In the genomic region with DNA sequence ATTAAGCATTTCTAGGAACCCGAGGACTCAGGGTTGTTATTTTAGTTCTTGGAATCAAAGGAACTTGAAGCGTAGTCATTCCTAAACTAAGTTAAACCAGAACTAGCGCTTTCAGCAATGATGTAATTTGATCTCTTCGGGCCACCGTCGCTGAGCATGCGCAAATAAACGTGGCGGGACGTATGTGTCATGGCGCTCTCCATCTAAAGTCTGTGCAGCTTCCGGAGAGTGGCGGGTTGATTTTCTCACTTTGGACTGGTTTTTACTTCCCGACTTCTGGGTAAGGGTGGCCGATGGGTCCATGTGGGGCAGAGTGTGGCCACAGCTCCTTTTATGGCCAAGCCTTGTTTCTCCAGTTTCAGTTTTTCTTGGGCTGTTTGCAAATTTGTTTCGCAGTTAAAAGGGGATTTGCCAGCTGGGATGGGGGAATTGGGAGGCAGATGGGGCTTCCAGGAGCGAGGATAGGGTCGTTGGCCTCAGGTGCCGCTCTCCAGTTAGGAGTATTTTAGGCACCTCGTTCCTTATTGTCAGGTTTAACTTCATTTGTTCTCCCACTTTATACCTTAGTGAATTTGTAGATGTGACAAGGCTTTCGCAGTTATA, we compare ENCODE assay signal across 8 cellular contexts. TPM values are rescaled to one million over a fixed set of nuclear protein-coding genes. Genes with fewer than 3 reads are reported as not detected.
DNase-seq lines count a peak whose midpoint lies in the region; ATAC-seq and TF ChIP-seq lines count a peak whose summit lies in the region.

CDKAL1 (plus strand) TSS at position 163 of the 603 bp plus-strand sequence. CDS start 11,894 bp downstream, outside the sequence.

- H3K4me3 Mint-ChIP-seq in activated T-helper 2 cell treated with anti-CD3 and anti-CD28 coated beads, Interferon-gamma antibody, Interleukin-2, Interleukin-4, amounts not matched to agents 10 μg/mL and 5 μg/mL and 100 μg/mL, durations not matched to agents 14 hours and 24 hours and 36 hours (ENCODE audit: low read depth): peak within 1 kb of the TSS; percentile 93
- peak within 1 kb of the TSS; percentile 92 to 100 (median 99) for H3K4me3 Mint-ChIP-seq in nephron
- H3K4me3 Mint-ChIP-seq in stimulated activated naive CD8-positive, alpha-beta T cell treated with anti-CD3 and anti-CD28 coated beads, Interleukin-15, Interleukin-2, amounts not matched to agents 100 ng/mL and 50 ng/mL, for 24 hours: peak within 1 kb of the TSS; percentile 98

- H3K9me3 ChIP-seq in RWPE2 (ENCODE audit: severe bottlenecking): no peaks in the 10 kb centered on the region

- H3K27me3 Mint-ChIP-seq in activated T-helper 2 cell treated with anti-CD3 and anti-CD28 coated beads, Interferon-gamma antibody, Interleukin-2, Interleukin-4, amounts not matched to agents 10 μg/mL and 5 μg/mL and 100 μg/mL, durations not matched to agents 14 hours and 24 hours and 36 hours (ENCODE audit: low read depth): no peaks in the 10 kb centered on the region
- no peaks in the 10 kb centered on the region for H3K27me3 Mint-ChIP-seq in nephron (ENCODE audit: low read depth)
- H3K27me3 Mint-ChIP-seq in stimulated activated naive CD8-positive, alpha-beta T cell treated with anti-CD3 and anti-CD28 coated beads, Interleukin-15, Interleukin-2, amounts not matched to agents 100 ng/mL and 50 ng/mL, for 24 hours: no peaks in the 10 kb centered on the region

- H3K4me3 ChIP-seq in RWPE2 (ENCODE audit: severe bottlenecking) (peak within 1 kb of the TSS; percentile 61), fibroblast of the aortic adventitia (ENCODE audit: low read depth, low read length) (peak within 1 kb of the TSS; percentile 97)

- H3K27ac Mint-ChIP-seq in activated T-helper 2 cell treated with anti-CD3 and anti-CD28 coated beads, Interferon-gamma antibody, Interleukin-2, Interleukin-4, amounts not matched to agents 10 μg/mL and 5 μg/mL and 100 μg/mL, durations not matched to agents 14 hours and 24 hours and 36 hours: peak within 1 kb of the TSS; percentile 93
- peak within 1 kb of the TSS; percentile 97 to 100 (median 98) for H3K27ac Mint-ChIP-seq in nephron
- H3K27ac Mint-ChIP-seq in stimulated activated naive CD8-positive, alpha-beta T cell treated with anti-CD3 and anti-CD28 coated beads, Interleukin-15, Interleukin-2, amounts not matched to agents 100 ng/mL and 50 ng/mL, for 24 hours: peak within 1 kb of the TSS; percentile 98

- peaks cover 24% of the 10 kb centered on the region for H3K36me3 Mint-ChIP-seq in activated T-helper 2 cell treated with anti-CD3 and anti-CD28 coated beads, Interferon-gamma antibody, Interleukin-2, Interleukin-4, amounts not matched to agents 10 μg/mL and 5 μg/mL and 100 μg/mL, durations not matched to agents 14 hours and 24 hours and 36 hours (ENCODE audit: low read depth)
- H3K36me3 Mint-ChIP-seq in nephron (ENCODE audit: low read depth): peaks cover 5% of the 10 kb centered on the region
- H3K36me3 Mint-ChIP-seq in stimulated activated naive CD8-positive, alpha-beta T cell treated with anti-CD3 and anti-CD28 coated beads, Interleukin-15, Interleukin-2, amounts not matched to agents 100 ng/mL and 50 ng/mL, for 24 hours (ENCODE audit: low read depth): peaks cover 18% of the 10 kb centered on the region

- no peak for TF ChIP-seq CTCF in RWPE2 (IDR thresholded peaks at IDR 0.05; ENCODE audit: poor library complexity, severe bottlenecking)
- TF ChIP-seq CTCF in fibroblast of the aortic adventitia (IDR thresholded peaks at IDR 0.05; ENCODE audit: insufficient read depth, low read length): no peak
- TF ChIP-seq CTCF in nephron (IDR thresholded peaks at IDR 0.05; ENCODE audit: unreplicated experiment in 3 of 3): no peak

- H3K36me3 ChIP-seq in RWPE2 (ENCODE audit: low read depth): 0 out of 2 replicates have a peak, but pooled peaks cover 4% of the 10 kb centered on the region

- intact Hi-C loops in activated T-helper 2 cell treated with anti-CD3 and anti-CD28 coated beads, Interferon-gamma antibody, Interleukin-2, Interleukin-4, amounts not matched to agents 10 μg/mL and 5 μg/mL and 100 μg/mL, durations not matched to agents 14 hours and 24 hours and 36 hours (cut with micrococcal nuclease): loop anchor here (1.0 to 5.0 kb wide), 3 partner anchors 9 to 322 kb away; partner anchors contain the start of gene MBOAT1

- H3K4me1 Mint-ChIP-seq in activated T-helper 2 cell treated with anti-CD3 and anti-CD28 coated beads, Interferon-gamma antibody, Interleukin-2, Interleukin-4, amounts not matched to agents 10 μg/mL and 5 μg/mL and 100 μg/mL, durations not matched to agents 14 hours and 24 hours and 36 hours (ENCODE audit: low read depth): peaks cover 50% of the 10 kb centered on the region
- peaks cover 37% of the 10 kb centered on the region for H3K4me1 Mint-ChIP-seq in nephron
- peaks cover 45% of the 10 kb centered on the region for H3K4me1 Mint-ChIP-seq in stimulated activated naive CD8-positive, alpha-beta T cell treated with anti-CD3 and anti-CD28 coated beads, Interleukin-15, Interleukin-2, amounts not matched to agents 100 ng/mL and 50 ng/mL, for 24 hours (ENCODE audit: low read depth)

- peak; percentile 85 for ATAC-seq in RWPE2 (ENCODE audit: low read depth)

- H3K27ac ChIP-seq in RWPE2 (ENCODE audit: poor library complexity, severe bottlenecking): peak within 1 kb of the TSS; percentile 64

- peaks cover 11% of the 10 kb centered on the region for H3K4me1 ChIP-seq in RWPE2 (ENCODE audit: insufficient read depth, poor library complexity, severe bottlenecking)

- no peaks in the 10 kb centered on the region for H3K27me3 ChIP-seq in RWPE2 (ENCODE audit: insufficient read depth, poor library complexity, severe bottlenecking)

- DNase-seq in EH (ENCODE audit: low read depth) (peak; percentile 92), H4 (ENCODE audit: low spot score) (peak; percentile 91), LoVo (ENCODE audit: low spot score) (peak; percentile 91), RWPE2 (ENCODE audit: low spot score) (peak; percentile 75), fibroblast of the aortic adventitia (ENCODE audit: low read depth) (peak; percentile 95)
- peak; percentile 91 for DNase-seq in activated T-helper 2 cell treated with anti-CD3 and anti-CD28 coated beads, Interferon-gamma antibody, Interleukin-2, Interleukin-4, amounts not matched to agents 10 μg/mL and 5 μg/mL and 100 μg/mL, durations not matched to agents 14 hours and 24 hours and 36 hours (ENCODE audit: low spot score)

- no peaks in the 10 kb centered on the region for H3K9me3 Mint-ChIP-seq in activated T-helper 2 cell treated with anti-CD3 and anti-CD28 coated beads, Interferon-gamma antibody, Interleukin-2, Interleukin-4, amounts not matched to agents 10 μg/mL and 5 μg/mL and 100 μg/mL, durations not matched to agents 14 hours and 24 hours and 36 hours
- no peaks in the 10 kb centered on the region for H3K9me3 Mint-ChIP-seq in nephron
- H3K9me3 Mint-ChIP-seq in stimulated activated naive CD8-positive, alpha-beta T cell treated with anti-CD3 and anti-CD28 coated beads, Interleukin-15, Interleukin-2, amounts not matched to agents 100 ng/mL and 50 ng/mL, for 24 hours: no peaks in the 10 kb centered on the region

RNA-seq across cellular contexts. Expression of gene CDKAL1, which starts in this region (rescaled TPM):
- 14.5 and 15.2 TPM in 2 replicates for total RNA-seq in H4 (2014; rRNA removed; shearing (Covaris generic))
- 30.5 and 31.2 TPM in 2 replicates for total RNA-seq in activated T-helper 2 cell treated with anti-CD3 and anti-CD28 coated beads, Interferon-gamma antibody, Interleukin-2, Interleukin-4, amounts not matched to agents 10 μg/mL and 5 μg/mL and 100 μg/mL, durations not matched to agents 14 hours and 24 hours and 36 hours
- 11.3 and 20.0 TPM in 2 replicates for total RNA-seq in fibroblast of the aortic adventitia (ENCODE audit: low replicate concordance)

Comparison
In these comparisons a context has a peak if more than half of its experiments do, and no peak if none do; other contexts are left out.
1. Peak in every context shown above with its lines: DNase-seq, ATAC-seq, H3K4me3 ChIP-seq and H3K27ac ChIP-seq.